ENCODE assay signal across 9 cellular contexts in genomic region chr10:100148353-100149211, GRCh38. TPM values are rescaled to one million over a fixed set of nuclear protein-coding genes. Genes with fewer than 3 reads are reported as not detected.
A peak's percentile ranks its signal among the peaks of the same experiment; 100 is the strongest.
DNase-seq lines count a peak whose midpoint lies in the region; ATAC-seq, FAIRE-seq and TF ChIP-seq lines count a peak whose summit lies in the region.
"Had no signal": no experiment of that assay in that cellular context is flagged by ENCODE, and none has a peak within 500 bp of the region (broad histone marks: within the 10 kb centered on the region; RNA-seq: fewer than 3 reads in every experiment).

No MANE protein-coding gene starts in this region.

- H3K4me1 Mint-ChIP-seq in astrocyte (ENCODE audit: low read depth, unreplicated experiment) (peaks cover 5% of the 10 kb centered on the region), progenitor cell of endocrine pancreas (ENCODE audit: low read depth) (no peaks in the 10 kb centered on the region)

- H3K36me3 ChIP-seq in astrocyte (ENCODE audit: insufficient read depth, low read length) (peaks cover 19% of the 10 kb centered on the region), heart right ventricle (peaks cover 0 to 45% (median 31%) of the 10 kb centered on the region in 9 donors)

- H3K27ac ChIP-seq in astrocyte (ENCODE audit: low read depth, low read length) (no peak overlapping the region), heart right ventricle (no peak overlapping the region)

- H2AFZ ChIP-seq in astrocyte (ENCODE audit: low read depth, low read length) = no peak overlapping the region

- 86 to 88% methylated on average over 8 of the region's 8 CpGs for WGBS in heart right ventricle, 2 donors

- H3K9me3 ChIP-seq in astrocyte (ENCODE audit: insufficient read depth, low read depth, low read length) (no peaks in the 10 kb centered on the region), heart right ventricle (no peaks in the 10 kb centered on the region)

- H3K9me3 Mint-ChIP-seq in astrocyte (ENCODE audit: unreplicated experiment) (no peaks in the 10 kb centered on the region), progenitor cell of endocrine pancreas (ENCODE audit: low read depth) (no peaks in the 10 kb centered on the region)
- H3K9me3 Mint-ChIP-seq: brain had no signal

- no peak overlapping the region for H3K9ac ChIP-seq in astrocyte (ENCODE audit: low read length)

- H3K79me2 ChIP-seq in astrocyte (ENCODE audit: insufficient read depth, low read length) = no peaks in the 10 kb centered on the region

- H3K4me2 ChIP-seq in astrocyte (ENCODE audit: low read length) = no peak overlapping the region

- no peaks in the 10 kb centered on the region for H3K27me3 Mint-ChIP-seq in astrocyte (ENCODE audit: low read depth, unreplicated experiment)
- peaks cover 2% of the 10 kb centered on the region for H3K27me3 Mint-ChIP-seq in progenitor cell of endocrine pancreas

- DNase-seq in AML-193 (lab: John Stamatoyannopoulos, UW) = peak; percentile 44 to 65
- peak; percentile 93 for DNase-seq in HT1080 (ENCODE audit: low read depth)
- peak; percentile 37 for DNase-seq in astrocyte (ENCODE audit: low read depth)
- DNase-seq in stimulated activated CD4-positive, alpha-beta T cell treated with anti-CD3 and anti-CD28 coated beads, Interleukin-2, amount 100 ng/mL, for 4 hours (ENCODE audit: low read depth) = peak; percentile 23
- DNase-seq in GDM1 (lab: John Stamatoyannopoulos, UW) = no peak
- DNase-seq in progenitor cell of endocrine pancreas (ENCODE audit: low spot score, unreplicated experiment) = no peak
- DNase-seq in heart right ventricle = no peak

- H4K20me1 ChIP-seq in astrocyte (ENCODE audit: insufficient read depth, low read length) = peaks cover 4% of the 10 kb centered on the region

- peaks cover 4% of the 10 kb centered on the region for H3K4me1 ChIP-seq in astrocyte (ENCODE audit: insufficient read depth, low read length)
- no peaks in the 10 kb centered on the region for H3K4me1 ChIP-seq in heart right ventricle

- ATAC-seq in GM19397 (IDR thresholded peaks at IDR 0.05; ENCODE audit: unreplicated experiment) (peak; percentile 64), heart right ventricle (no peak)

- H3K36me3 Mint-ChIP-seq in astrocyte (ENCODE audit: low read depth, unreplicated experiment) = peaks cover 13% of the 10 kb centered on the region
- H3K36me3 Mint-ChIP-seq in progenitor cell of endocrine pancreas (ENCODE audit: insufficient read depth) = peaks cover 4% of the 10 kb centered on the region

- no peak for FAIRE-seq in astrocyte (lab: Jason Lieb, UNC)

- no peaks in the 10 kb centered on the region for H3K27me3 ChIP-seq in astrocyte (ENCODE audit: insufficient read depth, low read length)
- H3K27me3 ChIP-seq in heart right ventricle = no peaks in the 10 kb centered on the region

- intact Hi-C loops in heart right ventricle (cut with DNase I) = no loop called here

- H3K27ac Mint-ChIP-seq in astrocyte (ENCODE audit: unreplicated experiment) (no peak overlapping the region), progenitor cell of endocrine pancreas (no peak overlapping the region)

- H3K4me3 Mint-ChIP-seq in astrocyte (ENCODE audit: unreplicated experiment) (no peak overlapping the region), progenitor cell of endocrine pancreas (ENCODE audit: low read depth) (no peak overlapping the region)
- H3K4me3 Mint-ChIP-seq: brain had no signal

- no peak overlapping the region for H3K4me3 ChIP-seq in astrocyte (ENCODE audit: insufficient read depth, low read depth, low read length)
- H3K4me3 ChIP-seq in heart right ventricle = no peak overlapping the region

- TF ChIP-seq CTCF in astrocyte (IDR thresholded peaks at IDR 0.05; ENCODE audit: insufficient read depth, low read depth, low read length) (no peak), progenitor cell of endocrine pancreas (IDR thresholded peaks at IDR 0.05; ENCODE audit: unreplicated experiment) (no peak), heart right ventricle (IDR thresholded peaks at IDR 0.05) (no peak)

RNA-seq across cellular contexts. Expression of gene ERLIN1, which starts 37.2 kb away (rescaled TPM):
- total RNA-seq in HT1080 (2014; rRNA removed; shearing (Covaris generic)) = 56.7 and 75.2 TPM in 2 replicates
- polyA plus RNA-seq in HT1080 (2015; cell fraction: cytosol; rRNA removed) = 75.8 and 89.4 TPM in 2 replicates
- 70.8 and 72.5 TPM in 2 replicates for polyA plus RNA-seq in HT1080 (2015; cell fraction: nucleus; rRNA removed)
- 22.7 and 26.4 TPM in 2 replicates for total RNA-seq in astrocyte
- total RNA-seq in progenitor cell of endocrine pancreas = 43.7 and 49.5 TPM in 2 replicates
- 10 to 100 TPM in 2 of 10 donors, 1 to 10 TPM in 8; 4.4 to 13.3 (median 7.5) TPM for total RNA-seq in heart right ventricle
- 1 to 10 TPM; 2.1 to 6.3 TPM for polyA plus RNA-seq in heart right ventricle

Comparison
In these comparisons a context has a peak if more than half of its experiments do, and no peak if none do; other contexts are left out.
1. DNase-seq: peak in AML-193 (2 of 2), HT1080 (single experiment), astrocyte (single experiment) and stimulated activated CD4-positive, alpha-beta T cell treated with anti-CD3 and anti-CD28 coated beads, Interleukin-2, amount 100 ng/mL, for 4 hours (single experiment); none in GDM1 (single experiment), progenitor cell of endocrine pancreas (single experiment) and heart right ventricle (0 of 2).